Comparison of ENCODE assay signal across 1 cellular context in the genomic region with DNA sequence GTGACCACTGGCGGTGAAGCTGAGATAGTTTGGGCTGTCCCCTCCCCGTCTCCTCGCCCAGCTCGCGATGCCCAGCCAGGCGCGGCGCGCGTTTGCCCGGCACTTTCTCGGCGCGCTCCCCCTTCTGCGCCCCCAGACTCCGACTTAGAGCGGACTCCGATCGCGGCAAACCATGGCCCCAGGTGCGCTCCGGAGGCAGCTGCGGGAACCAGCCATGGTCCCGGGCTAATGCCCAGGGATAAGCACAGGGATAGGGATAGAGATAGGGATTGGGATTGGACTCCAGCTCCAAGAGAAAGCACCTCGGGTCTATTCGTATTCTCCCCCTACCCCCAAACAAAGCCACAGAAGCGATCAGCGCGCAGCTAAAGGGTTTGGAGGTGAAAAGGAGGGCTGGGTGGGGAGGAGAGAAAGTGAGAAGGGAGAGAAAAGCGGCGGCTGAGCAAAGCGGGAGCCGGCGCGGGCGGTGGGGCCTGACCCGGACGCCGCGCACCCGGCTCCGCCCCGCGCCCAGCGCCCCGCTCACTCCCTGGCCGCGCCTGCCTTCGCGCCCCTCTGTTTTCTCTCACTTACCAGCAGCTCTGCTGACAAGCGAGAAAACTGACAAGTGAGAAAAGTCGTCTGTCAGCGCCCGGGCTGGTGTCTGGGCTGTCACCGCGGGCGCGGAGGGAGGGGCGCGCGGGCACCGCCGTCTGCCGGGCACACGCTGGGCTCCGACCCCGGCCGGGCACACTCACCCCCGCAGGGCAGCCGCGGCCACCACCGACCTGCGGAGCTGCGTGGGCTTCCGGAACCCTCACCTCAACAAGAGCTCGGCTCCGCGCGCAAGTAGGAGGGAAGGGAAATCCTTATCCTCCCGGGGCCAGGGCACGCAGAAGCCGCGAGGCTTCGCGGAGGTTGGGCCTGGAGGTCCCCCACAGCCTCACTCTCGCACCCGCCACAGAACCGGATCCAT.
TF ChIP-seq lines count a peak whose summit lies in the region.

A gene (minus strand): TSS at position 2 of the 955 bp plus-strand sequence.

TF ChIP-seq in SK-N-SH treated with all-trans-retinoic acid at 6 μM for 48 hours, 23 proteins besides CTCF, POLR2A, EP300 and RAD21 (continued from another document):
- TF ChIP-seq, protein P1, sequence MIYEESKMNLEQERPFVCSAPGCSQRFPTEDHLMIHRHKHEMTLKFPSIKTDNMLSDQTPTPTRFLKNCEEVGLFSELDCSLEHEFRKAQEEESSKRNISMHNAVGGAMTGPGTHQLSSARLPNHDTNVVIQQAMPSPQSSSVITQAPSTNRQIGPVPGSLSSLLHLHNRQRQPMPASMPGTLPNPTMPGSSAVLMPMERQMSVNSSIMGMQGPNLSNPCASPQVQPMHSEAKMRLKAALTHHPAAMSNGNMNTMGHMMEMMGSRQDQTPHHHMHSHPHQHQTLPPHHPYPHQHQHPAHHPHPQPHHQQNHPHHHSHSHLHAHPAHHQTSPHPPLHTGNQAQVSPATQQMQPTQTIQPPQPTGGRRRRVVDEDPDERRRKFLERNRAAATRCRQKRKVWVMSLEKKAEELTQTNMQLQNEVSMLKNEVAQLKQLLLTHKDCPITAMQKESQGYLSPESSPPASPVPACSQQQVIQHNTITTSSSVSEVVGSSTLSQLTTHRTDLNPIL (CRISPR knock-in tag; IDR thresholded peaks at IDR 0.05; ENCODE audit: low read depth), result no peak
